19 cellular contexts compared by ENCODE assay signal in the genomic region with DNA sequence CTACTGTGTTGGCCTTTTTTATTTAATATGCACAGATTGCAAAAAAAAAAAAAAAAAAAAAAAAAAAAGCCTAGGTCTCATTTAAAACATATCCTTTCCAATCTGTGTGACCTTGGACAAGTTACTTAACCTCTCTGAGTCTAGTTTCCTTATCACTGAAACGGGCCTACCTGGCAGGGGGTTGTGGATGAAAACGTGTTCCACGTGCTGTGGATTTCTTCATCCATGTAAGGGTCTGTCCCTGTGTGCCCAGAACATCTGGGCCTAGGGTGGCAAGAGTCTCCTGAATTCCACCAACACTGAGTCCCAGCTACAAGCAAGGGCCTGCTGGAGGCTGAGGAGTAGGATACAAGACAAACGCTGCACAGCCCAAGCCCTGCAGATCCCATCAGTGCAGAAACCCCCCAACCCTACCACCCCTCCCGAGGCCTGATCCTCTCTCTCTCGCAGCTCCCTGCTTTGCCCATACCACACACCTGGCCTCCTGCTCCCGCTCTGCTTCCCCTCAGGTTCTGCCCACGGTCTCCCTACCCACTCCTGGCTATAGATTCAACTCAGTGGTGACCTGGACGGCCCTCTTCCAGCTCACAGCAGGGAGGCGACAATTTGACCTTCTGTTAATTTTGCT. TPM values are rescaled to one million over a fixed set of nuclear protein-coding genes. Genes with fewer than 3 reads are reported as not detected.
DNase-seq lines count a peak whose midpoint lies in the region; ATAC-seq, FAIRE-seq and TF ChIP-seq lines count a peak whose summit lies in the region.
"Had no signal": no experiment of that assay in that cellular context is flagged by ENCODE, and none has a peak within 500 bp of the region (broad histone marks: within the 10 kb centered on the region; RNA-seq: fewer than 3 reads in every experiment).

No MANE protein-coding gene starts in this region.

- H3K79me2 ChIP-seq in mammary epithelial cell (ENCODE audit: insufficient read depth, low read length), result no peaks in the 10 kb centered on the region
- H3K79me2 ChIP-seq in HepG2 (ENCODE audit: insufficient read depth, low read length), result peaks cover under 1% of the 10 kb centered on the region

- H2AFZ ChIP-seq in mammary epithelial cell (ENCODE audit: low read depth, low read length) (no peak overlapping the region), HepG2 (ENCODE audit: low read length) (no peak overlapping the region)

- POLR2A ChIA-PET in WTC11 (lab: Charles Lee) (no interaction called here), HepG2 (lab: Yijun Ruan, JAX) (no interaction called here)

- in situ Hi-C loops in mammary epithelial cell (cut with MboI; ENCODE audit: low sequenced_read_pairs in 2 of 2) (no loop called here), HepG2 (cut with HindIII; ENCODE audit: extremely low pct_ligation_motif_present, low pct_unique_long_range_greater_than_20kb) (no loop called here)

- 60% methylated on average over 10 of the region's 10 CpGs for WGBS in mammary epithelial cell (ENCODE audit: low coverage, missing lambda C conversion rate)
- 17% methylated on average over 9 of the region's 10 CpGs for WGBS in HepG2 (ENCODE audit: low lambda C conversion rate)
- WGBS in testis, 2 donors, result 85% methylated on average over 10 of the region's 10 CpGs

- H3K4me2 ChIP-seq in mammary epithelial cell (ENCODE audit: insufficient read depth, low read depth, low read length) (no peak overlapping the region), HepG2 (ENCODE audit: low read depth, low read length) (no peak overlapping the region)

- H3K4me3 Mint-ChIP-seq in WTC11, result no peak overlapping the region
- H3K4me3 Mint-ChIP-seq: activated naive CD8-positive, alpha-beta T cell had no signal

- no peak overlapping the region for H3K27ac Mint-ChIP-seq in WTC11
- H3K27ac Mint-ChIP-seq: activated naive CD8-positive, alpha-beta T cell had no signal

- H4K20me1 ChIP-seq in mammary epithelial cell (ENCODE audit: insufficient read depth, low read length) (no peaks in the 10 kb centered on the region), HepG2 (ENCODE audit: insufficient read depth, low read length) (no peaks in the 10 kb centered on the region)

- BruUV-seq in mammary epithelial cell (replicated peaks; lab: Mats Ljungman, UMichigan), result no TSS peak
- no TSS peak for BruUV-seq in HepG2 (replicated peaks; lab: Mats Ljungman, UMichigan)

- FAIRE-seq in HepG2 (lab: Jason Lieb, UNC), result no peak
- FAIRE-seq: HTR-8/SVneo, islet of Langerhans had no signal

- H3K36me3 Mint-ChIP-seq in WTC11, result no peaks in the 10 kb centered on the region
- H3K36me3 Mint-ChIP-seq: activated naive CD8-positive, alpha-beta T cell had no signal

- CTCF ChIA-PET in mammary epithelial cell (lab: Charles Lee; ENCODE audit: low non-redundant PET) (no interaction called here), WTC11 (lab: Charles Lee) (interaction anchor here (1.3 to 1.5 kb wide), 2 partner anchors 91 to 106 kb away, joined by 4 read pairs; no protein-coding TSS in a partner anchor), HepG2 (lab: Yijun Ruan, JAX; ENCODE audit: low intra/inter-chr PET ratio, low total read pairs) (no interaction called here)

- no peak for ATAC-seq in WTC11
- ATAC-seq in HepG2, result no peak
- ATAC-seq in GM21723 (IDR thresholded peaks at IDR 0.05; ENCODE audit: unreplicated experiment), result no peak
- ATAC-seq: activated CD4-positive, CD25-positive, alpha-beta regulatory T cell treated with anti-CD3 and anti-CD28 coated beads, Interleukin-2, amount 50 U/mL, for 24 hours; right lobe of liver had no signal

- H3K27ac ChIP-seq in breast epithelium (no peak overlapping the region), mammary epithelial cell (ENCODE audit: insufficient read depth, low read depth, low read length) (no peak overlapping the region), HepG2 (ENCODE audit: extremely low read length, insufficient read depth, low read length) (no peak overlapping the region), testis (no peak overlapping the region)
- H3K27ac ChIP-seq: right lobe of liver had no signal

- H3K9ac ChIP-seq in mammary epithelial cell (ENCODE audit: insufficient read depth, low read length) (no peak overlapping the region), HepG2 (ENCODE audit: insufficient read depth, low read depth, low read length) (no peak overlapping the region)

- no peaks in the 10 kb centered on the region for H3K27me3 ChIP-seq in breast epithelium
- no peaks in the 10 kb centered on the region for H3K27me3 ChIP-seq in mammary epithelial cell (ENCODE audit: insufficient read depth, low read length)
- peaks cover 0 to 66% of the 10 kb centered on the region in 2 experiments; a peak in 4 of 5 replicates for H3K27me3 ChIP-seq in HepG2 (ENCODE audit: control insufficient read depth in 1 of 2, insufficient read depth in 2 of 2, low read length in 2 of 2)
- no peaks in the 10 kb centered on the region for H3K27me3 ChIP-seq in testis
- H3K27me3 ChIP-seq: right lobe of liver had no signal

- no peak for TF ChIP-seq EP300 in HepG2 (IDR thresholded peaks at IDR 0.05; ENCODE audit: low read depth in 2 of 2, low read length in 2 of 2)
- no peak for TF ChIP-seq EP300 in HepG2 (CRISPR knock-in tag; IDR thresholded peaks at IDR 0.05; ENCODE audit: borderline replicate concordance)

- no peaks in the 10 kb centered on the region for H3K9me3 Mint-ChIP-seq in WTC11
- H3K9me3 Mint-ChIP-seq: CD8-positive, alpha-beta memory T cell had no signal

- DNase-seq in breast epithelium (ENCODE audit: low spot score in 2 of 2) (peak; percentile 6 to 35), mammary epithelial cell (no peak), WTC11 (ENCODE audit: low spot score) (peak; percentile 4), HepG2 (ENCODE audit: low spot score) (no peak), testis (peak; percentile 9), RPMI8226 (no peak), NCI-H2107 treated with DMSO at 0.1 percent for 48 hours (lab: John Stamatoyannopoulos, UW; ENCODE audit: unreplicated experiment) (no peak)
- DNase-seq: EL; NCI-H1436 treated with DMSO at 0.1 percent for 48 hours; SHP77; stimulated activated CD4-positive, alpha-beta T cell treated with anti-CD3 and anti-CD28 coated beads, Interleukin-1b, Interleukin-23, amount 100 ng/mL, for 48 hours; T-helper 2 cell had no signal

- H3K4me1 ChIP-seq in breast epithelium, result peaks cover 0 to 3% of the 10 kb centered on the region in 2 donors
- H3K4me1 ChIP-seq in mammary epithelial cell (ENCODE audit: insufficient read depth, low read length), result peaks cover 6% of the 10 kb centered on the region
- H3K4me1 ChIP-seq in HepG2 (ENCODE audit: insufficient read depth, low read length), result peaks cover 20% of the 10 kb centered on the region
- H3K4me1 ChIP-seq in testis, result peaks cover 7% of the 10 kb centered on the region

- H3K27me3 Mint-ChIP-seq in WTC11 (ENCODE audit: low read depth), result peaks cover 25% of the 10 kb centered on the region
- H3K27me3 Mint-ChIP-seq: activated naive CD8-positive, alpha-beta T cell had no signal

- H3K9me3 ChIP-seq in breast epithelium (no peaks in the 10 kb centered on the region), mammary epithelial cell (replicated peaks; ENCODE audit: insufficient read depth, low read length) (no peaks in the 10 kb centered on the region), HepG2 (ENCODE audit: low read length) (no peaks in the 10 kb centered on the region), testis (no peaks in the 10 kb centered on the region)
- H3K9me3 ChIP-seq: right lobe of liver had no signal

- TF ChIP-seq CTCF in breast epithelium (IDR thresholded peaks at IDR 0.05) (no peak), mammary epithelial cell (conservative IDR thresholded peaks at IDR 0.05 in 1 of 2, IDR thresholded peaks at IDR 0.05 in 1 of 2; ENCODE audit: extremely low read depth in 1 of 2, insufficient read depth in 1 of 2, low read depth in 1 of 2, low read length in 2 of 2) (no peak), WTC11 (IDR thresholded peaks at IDR 0.05) (no peak), HepG2 (CRISPR knock-in tag; IDR thresholded peaks at IDR 0.05) (no peak), testis (IDR thresholded peaks at IDR 0.05) (no peak)

- intact Hi-C loops in breast epithelium (cut with DNase I; ENCODE audit: low total_unique reads) (no loop called here), mammary epithelial cell (cut with micrococcal nuclease) (no loop called here), HepG2 (cut with micrococcal nuclease; ENCODE audit: unreplicated experiment) (no loop called here), testis (cut with DNase I; ENCODE audit: low total_unique reads) (no loop called here)

- H3K36me3 ChIP-seq in breast epithelium (no peaks in the 10 kb centered on the region), mammary epithelial cell (ENCODE audit: insufficient read depth, low read length) (no peaks in the 10 kb centered on the region), HepG2 (replicated peaks in 1 of 2; ENCODE audit: control insufficient read depth in 1 of 2, insufficient read depth in 2 of 2, low read length in 2 of 2) (no peaks in the 10 kb centered on the region), testis (ENCODE audit: low read depth, missing control alignments) (no peaks in the 10 kb centered on the region)
- H3K36me3 ChIP-seq: right lobe of liver had no signal

- TF ChIP-seq RAD21 in HepG2 (CRISPR knock-in tag; IDR thresholded peaks at IDR 0.05), result no peak

- no peak overlapping the region for H3K4me3 ChIP-seq in breast epithelium
- H3K4me3 ChIP-seq in mammary epithelial cell (replicated peaks in 1 of 3; ENCODE audit: insufficient read depth in 1 of 3, low read depth in 2 of 3, low read length in 3 of 3), result no peak overlapping the region
- H3K4me3 ChIP-seq in HepG2 (replicated peaks in 1 of 3; ENCODE audit: insufficient read depth in 1 of 3, low read depth in 2 of 3, low read length in 3 of 3), result no peak overlapping the region
- no peak overlapping the region for H3K4me3 ChIP-seq in testis
- H3K4me3 ChIP-seq: right lobe of liver had no signal

- dilution Hi-C loops in mammary epithelial cell (cut with HindIII; ENCODE audit: low sequenced_read_pairs), result no loop called here

- H3K4me1 Mint-ChIP-seq in WTC11, result no peaks in the 10 kb centered on the region; the same call in 1 of the 2 replicates

- TF ChIP-seq POLR2A in breast epithelium (IDR thresholded peaks at IDR 0.05) (no peak), HepG2 (IDR thresholded peaks at IDR 0.05; ENCODE audit: insufficient read depth in 1 of 2, low read depth in 2 of 2, low read length in 2 of 2) (no peak), testis (IDR thresholded peaks at IDR 0.05) (no peak)

RNA-seq across cellular contexts. Expression of gene GNAZ, which starts 4.7 kb away (rescaled TPM):
- total RNA-seq in breast epithelium (10 to 100 TPM in 1 of 3 donors, 1 to 10 TPM in 2; 5.0 to 15.7 (median 5.3) TPM), mammary epithelial cell (10 to 100 TPM in 1 of 2 donors, 1 to 10 TPM in 1; 2.0 to 12.0 TPM), WTC11 (2021) (9.9 to 11.4 TPM (median 11.0 TPM) in 3 replicates), HepG2 (2016; rRNA removed; fragmentation: Illumina TruSeq; extraction: Trizol) (22.3 and 22.8 TPM in 2 replicates), testis (10 to 100 TPM; 15.1 to 20.2 TPM)
- polyA plus RNA-seq in mammary epithelial cell (0.75 TPM), HepG2 (2011; rRNA removed) (11.4 and 16.2 TPM in 2 replicates), testis (ENCODE audit: insufficient read depth, low read depth, low replicate concordance) (13.7 TPM)
- polyA minus RNA-seq in mammary epithelial cell, result not detected
- total RNA-seq in HepG2 (2016; cell fraction: cytosol; rRNA removed; fragmentation: Illumina TruSeq; extraction: Trizol; ENCODE audit: low read depth), result 16.3 and 16.9 TPM in 2 replicates
- 19.4 and 21.2 TPM in 2 replicates for total RNA-seq in HepG2 (2016; cell fraction: insoluble cytoplasmic fraction; rRNA removed; fragmentation: Illumina TruSeq; extraction: Trizol)
- 39.6 and 41.4 TPM in 2 replicates for total RNA-seq in HepG2 (2016; cell fraction: membrane; rRNA removed; fragmentation: Illumina TruSeq; extraction: Trizol)
- 11.5 and 12.9 TPM in 2 replicates for total RNA-seq in HepG2 (2016; cell fraction: nucleus; rRNA removed; fragmentation: Illumina TruSeq; extraction: Trizol)
- 16.1 and 16.8 TPM in 2 replicates for polyA plus RNA-seq in HepG2 (2011; cell fraction: cytosol; rRNA removed)
- 10.1 and 15.9 TPM in 2 replicates for polyA plus RNA-seq in HepG2 (2011; cell fraction: nucleus; rRNA removed)
- polyA plus RNA-seq in HepG2 (2012), result 10.4 and 16.9 TPM in 2 replicates
- polyA plus RNA-seq in HepG2 (2016; cell fraction: cytosol; fragmentation: Illumina TruSeq; extraction: Trizol; ENCODE audit: low read depth), result 10.5 and 11.3 TPM in 2 replicates
- polyA plus RNA-seq in HepG2 (2016; cell fraction: insoluble cytoplasmic fraction; fragmentation: Illumina TruSeq; extraction: Trizol; ENCODE audit: low read depth), result 20.3 and 22.4 TPM in 2 replicates
- polyA plus RNA-seq in HepG2 (2016; cell fraction: membrane; fragmentation: Illumina TruSeq; extraction: Trizol; ENCODE audit: low read depth), result 27.3 and 30.4 TPM in 2 replicates
- 19.7 and 20.5 TPM in 2 replicates for polyA plus RNA-seq in HepG2 (2016; cell fraction: nucleus; fragmentation: Illumina TruSeq; extraction: Trizol; ENCODE audit: insufficient read depth, low read depth)
- polyA minus RNA-seq in HepG2 (2011; rRNA and poly(A)+ RNA removed; ENCODE audit: low replicate concordance), result 9.8 and 19.7 TPM in 2 replicates
- 10.9 and 12.2 TPM in 2 replicates for polyA minus RNA-seq in HepG2 (2011; cell fraction: cytosol; rRNA and poly(A)+ RNA removed)
- polyA minus RNA-seq in HepG2 (2011; cell fraction: nucleus; rRNA and poly(A)+ RNA removed), result 5.7 and 8.5 TPM in 2 replicates

Comparison
In these comparisons a context has a peak if more than half of its experiments do, and no peak if none do; other contexts are left out.
1. DNase-seq: peak in breast epithelium (2 of 2), WTC11 (single experiment) and testis (single experiment); none in mammary epithelial cell (single experiment), HepG2 (single experiment), RPMI8226 (single experiment) and NCI-H2107 treated with DMSO at 0.1 percent for 48 hours (single experiment).